Comparison of ENCODE assay signal across 9 cellular contexts in genomic region chrX:2889045-2889605, GRCh38. TPM values are rescaled to one million over a fixed set of nuclear protein-coding genes. Genes with fewer than 3 reads are reported as not detected.
A peak's percentile ranks its signal among the peaks of the same experiment; 100 is the strongest.
DNase-seq lines count a peak whose midpoint lies in the region; FAIRE-seq and TF ChIP-seq lines count a peak whose summit lies in the region.
"Had no signal": no experiment of that assay in that cellular context is flagged by ENCODE, and none has a peak within 500 bp of the region (broad histone marks: within the 10 kb centered on the region; RNA-seq: fewer than 3 reads in every experiment).

No MANE protein-coding gene starts in this region.

- H3K9me3 ChIP-seq in BE2C (no peaks in the 10 kb centered on the region), MM.1S (replicated peaks; ENCODE audit: insufficient read depth, low read length) (no peaks in the 10 kb centered on the region), osteoblast (ENCODE audit: low read depth, low read length) (no peaks in the 10 kb centered on the region)

- DNase-seq in BE2C: no peak
- DNase-seq in MM.1S: no peak
- DNase-seq in coronary artery (ENCODE audit: low spot score): no peak
- DNase-seq in osteoblast (ENCODE audit: insufficient read length, low spot score, missing footprints): no peak
- DNase-seq in NCI-H526 (lab: John Stamatoyannopoulos, UW): no peak
- no peak for DNase-seq in frontal cortex (ENCODE audit: low spot score in 2 of 2)
- DNase-seq in COLO668 (lab: John Stamatoyannopoulos, UW; ENCODE audit: unreplicated experiment): no peak
- DNase-seq in stimulated activated CD4-positive, alpha-beta T cell treated with anti-CD3 and anti-CD28 coated beads, Interleukin-4, amount 100 ng/mL, for 24 hours: no peak
- DNase-seq: NCI-H345 had no signal

- H3K4me3 ChIP-seq in BE2C (ENCODE audit: low read depth, low read length) (peak overlapping the region; percentile 23; the same call in 1 of the 2 replicates), MM.1S (ENCODE audit: low read length) (peak overlapping the region; percentile 56), coronary artery (peak overlapping the region; percentile 63), osteoblast (ENCODE audit: insufficient read depth, low read length) (peak overlapping the region; percentile 74)

- no peak for FAIRE-seq in frontal cortex (lab: Jason Lieb, UNC)

- peak overlapping the region; percentile 52 for H3K4me2 ChIP-seq in MM.1S (ENCODE audit: low read depth, low read length)
- H3K4me2 ChIP-seq in osteoblast (ENCODE audit: insufficient read depth, low read length): peak overlapping the region; percentile 95

- H3K79me2 ChIP-seq in MM.1S (ENCODE audit: low read length) (no peaks in the 10 kb centered on the region), osteoblast (ENCODE audit: insufficient read depth, low read length) (no peaks in the 10 kb centered on the region)

- no peaks in the 10 kb centered on the region for H4K20me1 ChIP-seq in MM.1S (ENCODE audit: insufficient read depth, low read length)
- H4K20me1 ChIP-seq in osteoblast (ENCODE audit: insufficient read depth, low read length): no peaks in the 10 kb centered on the region

- H3F3A ChIP-seq in MM.1S (ENCODE audit: insufficient read depth, low read length): no peaks in the 10 kb centered on the region

- no peak for TF ChIP-seq CTCF in BE2C (IDR thresholded peaks at IDR 0.05; ENCODE audit: low read depth, low read length)
- TF ChIP-seq CTCF in MM.1S (IDR thresholded peaks at IDR 0.05; ENCODE audit: low read length): no peak
- no peak for TF ChIP-seq CTCF in coronary artery (IDR thresholded peaks at IDR 0.05)
- no peak for TF ChIP-seq CTCF in osteoblast (IDR thresholded peaks at IDR 0.05; ENCODE audit: extremely low read depth, low read depth, low read length)

- H3K4me1 ChIP-seq in BE2C (no peaks in the 10 kb centered on the region), MM.1S (ENCODE audit: low read length) (no peaks in the 10 kb centered on the region), osteoblast (ENCODE audit: insufficient read depth, low read length) (no peaks in the 10 kb centered on the region)

- H3K27me3 ChIP-seq in BE2C (no peaks in the 10 kb centered on the region), MM.1S (replicated peaks; ENCODE audit: insufficient read depth, low read length) (no peaks in the 10 kb centered on the region), osteoblast (ENCODE audit: insufficient read depth, low read length) (no peaks in the 10 kb centered on the region)

- no peaks in the 10 kb centered on the region for H3K36me3 ChIP-seq in BE2C
- H3K36me3 ChIP-seq in MM.1S (replicated peaks; ENCODE audit: insufficient read depth, low read length): no peaks in the 10 kb centered on the region
- H3K36me3 ChIP-seq in osteoblast (ENCODE audit: insufficient read depth, low read length): no peaks in the 10 kb centered on the region

- peak overlapping the region; percentile 23; the same call in 1 of the 2 replicates for H3K9ac ChIP-seq in MM.1S (ENCODE audit: low read length)

- no peak overlapping the region for H3K27ac ChIP-seq in MM.1S (ENCODE audit: low read length)
- H3K27ac ChIP-seq in coronary artery: no peak overlapping the region
- H3K27ac ChIP-seq in osteoblast (ENCODE audit: low read depth, low read length): no peak overlapping the region

- H3K9me2 ChIP-seq in MM.1S (replicated peaks; ENCODE audit: insufficient read depth, low read length): no peaks in the 10 kb centered on the region

- H2AFZ ChIP-seq in MM.1S (ENCODE audit: low read length) (peak overlapping the region; percentile 86), osteoblast (ENCODE audit: low read length) (peak overlapping the region; percentile 92)

RNA-seq across cellular contexts. Expression of gene ARSD, which starts 40.0 kb away (rescaled TPM):
- 4.2 TPM for polyA plus RNA-seq in BE2C (2012; ENCODE audit: insufficient read depth, insufficient read length, low read depth)
- total RNA-seq in osteoblast (20.6 and 23.3 TPM in 2 replicates), frontal cortex (9.0 TPM)

Comparison
In these comparisons a context has a peak if more than half of its experiments do, and no peak if none do; other contexts are left out.
1. H3K4me3 ChIP-seq: peak in every context shown above with its lines; median percentile 74 in osteoblast; 63 in coronary artery; 56 in MM.1S; 23 in BE2C.